33 cellular contexts compared by ENCODE assay signal in genomic region chr14:95455246-95455645, GRCh38.
"Had no signal": no experiment of that assay in that cellular context is flagged by ENCODE, and none has a peak within 500 bp of the region (broad histone marks: within the 10 kb centered on the region; RNA-seq: fewer than 3 reads in every experiment).

No MANE protein-coding gene starts in this region.

- H3K4me1 Mint-ChIP-seq: activated CD4-positive, alpha-beta T cell treated with anti-CD3 and anti-CD28 coated beads, Interleukin-2, amount 10 ng/mL, durations not matched to agents 24 days and 14 days; activated naive CD4-positive, alpha-beta T cell treated with anti-CD3 and anti-CD28 coated beads, Interleukin-2, amount 10 ng/mL, durations not matched to agents 7 days and 5 days; activated naive CD8-positive, alpha-beta T cell treated with anti-CD3 and anti-CD28 coated beads, Interleukin-2, amount 50 U/mL, for 24 hours had no signal

- H3K9me2 ChIP-seq: SK-N-SH had no signal

- H3K27me3 Mint-ChIP-seq: activated CD4-positive, alpha-beta T cell treated with anti-CD3 and anti-CD28 coated beads, Interleukin-2, amount 10 ng/mL, durations not matched to agents 24 days and 14 days; activated naive CD4-positive, alpha-beta T cell treated with anti-CD3 and anti-CD28 coated beads, Interleukin-2, amount 10 ng/mL, durations not matched to agents 7 days and 5 days; activated naive CD8-positive, alpha-beta T cell; activated naive CD8-positive, alpha-beta T cell treated with anti-CD3 and anti-CD28 coated beads, Interleukin-2, amount 50 U/mL, for 24 hours; T-cell had no signal

- H3K36me3 ChIP-seq: brain microvascular endothelial cell had no signal

- ATAC-seq: activated CD8-positive, alpha-beta T cell treated with anti-CD3 and anti-CD28 coated beads, Interleukin-2, amount 10 ng/mL, durations not matched to agents 7 days and 5 days; activated naive CD8-positive, alpha-beta T cell treated with anti-CD3 and anti-CD28 coated beads, Interleukin-2, amount 50 U/mL, for 24 hours; activated T-cell treated with anti-CD3 and anti-CD28 coated beads, Interleukin-2, amount 50 U/mL, for 4 hours; PC-3; T-cell had no signal

- H3K27ac Mint-ChIP-seq: activated CD4-positive, alpha-beta T cell treated with anti-CD3 and anti-CD28 coated beads, Interleukin-2, amount 10 ng/mL, durations not matched to agents 24 days and 14 days; activated CD8-positive, alpha-beta T cell treated with anti-CD3 and anti-CD28 coated beads, Interleukin-2, amount 10 ng/mL, durations not matched to agents 7 days and 5 days; activated naive CD8-positive, alpha-beta T cell; activated naive CD8-positive, alpha-beta T cell treated with anti-CD3 and anti-CD28 coated beads, Interleukin-2, amount 50 U/mL, for 24 hours; T-cell had no signal

- H3K4me3 ChIP-seq: Peyer's patch, SJSA1 had no signal

- H3K9me3 Mint-ChIP-seq: activated CD4-positive, alpha-beta T cell treated with anti-CD3 and anti-CD28 coated beads, Interleukin-2, amount 10 ng/mL, durations not matched to agents 24 days and 14 days; activated naive CD4-positive, alpha-beta T cell treated with anti-CD3 and anti-CD28 coated beads, Interleukin-2, amount 10 ng/mL, durations not matched to agents 7 days and 5 days; activated naive CD8-positive, alpha-beta T cell treated with anti-CD3 and anti-CD28 coated beads, Interleukin-2, amount 50 U/mL, for 24 hours; activated T-cell treated with anti-CD3 and anti-CD28 coated beads, Interleukin-2, amount 50 U/mL, for 4 hours; T-cell had no signal

- H3K27ac ChIP-seq: brain microvascular endothelial cell, Peyer's patch, SJSA1 had no signal

- H3K27me3 ChIP-seq: brain microvascular endothelial cell, Peyer's patch, SJSA1 had no signal

- H3K4me1 ChIP-seq: Peyer's patch, SJSA1 had no signal

- DNase-seq: activated CD4-positive, alpha-beta T cell treated with anti-CD3 and anti-CD28 coated beads, Interleukin-2, amount 10 ng/mL, durations not matched to agents 24 days and 14 days; activated CD4-positive, alpha-beta T cell treated with anti-CD3 and anti-CD28 coated beads, Interleukin-2, amount 50 U/mL, for 4 hours; activated CD8-positive, alpha-beta T cell treated with anti-CD3 and anti-CD28 coated beads, Interleukin-2, amount 10 ng/mL, durations not matched to agents 7 days and 5 days; activated effector memory CD4-positive, alpha-beta T cell treated with Interleukin-2 at 50 U/mL for 16 hours; activated naive CD4-positive, alpha-beta T cell treated with anti-CD3 and anti-CD28 coated beads, Interleukin-2, amount 10 ng/mL, durations not matched to agents 7 days and 5 days; activated naive CD8-positive, alpha-beta T cell treated with anti-CD3 and anti-CD28 coated beads, Interleukin-2, amount 50 U/mL, for 24 hours; activated T-cell treated with anti-CD3 and anti-CD28 coated beads, Interleukin-2, amount 50 U/mL, for 4 hours; aorta; brain microvascular endothelial cell; central memory CD4-positive, alpha-beta T cell; Kasumi-1; KG1; MM.1S; MV-4-11; NCI-H1092 treated with DMSO at 0.1 percent for 48 hours; NCI-H1417; NCI-H146; NCI-H187; NCI-H2029 treated with DMSO at 0.1 percent for 48 hours; NCI-H2107; NCI-H2171; NCI-H510A; NCI-H526; NCI-H748 treated with DMSO at 0.1 percent for 48 hours; NK-92 treated with Interleukin-12 subunit alpha and Interleukin-12 subunit beta, amount 100 ng/mL, for 24 hours; PC-3; Peyer's patch; RPMI8226; SHP77 treated with DMSO at 0.1 percent for 48 hours; SK-N-SH; T-cell had no signal

- H3K4me3 Mint-ChIP-seq: activated CD4-positive, alpha-beta T cell treated with anti-CD3 and anti-CD28 coated beads, Interleukin-2, amount 10 ng/mL, durations not matched to agents 24 days and 14 days; activated CD8-positive, alpha-beta T cell treated with anti-CD3 and anti-CD28 coated beads, Interleukin-2, amount 10 ng/mL, durations not matched to agents 7 days and 5 days; activated naive CD4-positive, alpha-beta T cell treated with anti-CD3 and anti-CD28 coated beads, Interleukin-2, amount 10 ng/mL, durations not matched to agents 7 days and 5 days; activated naive CD8-positive, alpha-beta T cell; activated naive CD8-positive, alpha-beta T cell treated with anti-CD3 and anti-CD28 coated beads, Interleukin-2, amount 50 U/mL, for 24 hours; activated T-cell treated with anti-CD3 and anti-CD28 coated beads, Interleukin-2, amount 50 U/mL, for 4 hours; T-cell had no signal

- H3K4me2 ChIP-seq: SK-N-SH had no signal
